8 cellular contexts compared by ENCODE assay signal in genomic region chr2:111872806-111873205, GRCh38. TPM values are rescaled to one million over a fixed set of nuclear protein-coding genes. Genes with fewer than 3 reads are reported as not detected.
DNase-seq lines count a peak whose midpoint lies in the region; ATAC-seq, FAIRE-seq and TF ChIP-seq lines count a peak whose summit lies in the region.
"Not testable (repeated sequence)": the region's sequence is repeated elsewhere in the genome, so short reads cannot be mapped to it uniquely, and the experiment has no call there.
"Had no signal": no experiment of that assay in that cellular context is flagged by ENCODE, and none has a peak within 500 bp of the region (broad histone marks: within the 10 kb centered on the region; RNA-seq: fewer than 3 reads in every experiment).

No MANE protein-coding gene starts in this region.

- not testable (repeated sequence) for H3K4me1 Mint-ChIP-seq in HFFc6 (ENCODE audit: low read depth); astrocyte (ENCODE audit: low read depth, unreplicated experiment)

- H3K27me3 ChIP-seq in astrocyte (ENCODE audit: insufficient read depth, low read length); pancreas: not testable (repeated sequence)

- not testable (repeated sequence) for H4K20me1 ChIP-seq in astrocyte (ENCODE audit: insufficient read depth, low read length)

- H3K36me3 ChIP-seq in astrocyte (ENCODE audit: insufficient read depth, low read length); pancreas: not testable (repeated sequence)

- intact Hi-C loops in pancreas (cut with DNase I): not testable (repeated sequence)

- H3K4me1 ChIP-seq in astrocyte (ENCODE audit: insufficient read depth, low read length); pancreas: not testable (repeated sequence)

- ATAC-seq in pancreas: not testable (repeated sequence)

- FAIRE-seq in D721Med (lab: Jason Lieb, UNC) (peak; percentile 86), astrocyte (lab: Jason Lieb, UNC) (peak; percentile 67), colon (lab: Jason Lieb, UNC) (peak; percentile 53), frontal cortex (lab: Jason Lieb, UNC) (peak; percentile 75), pancreas (lab: Jason Lieb, UNC) (peak; percentile 86)

- not testable (repeated sequence) for H3K4me2 ChIP-seq in astrocyte (ENCODE audit: low read length)

- H3K9me3 Mint-ChIP-seq in HFFc6; astrocyte (ENCODE audit: unreplicated experiment): not testable (repeated sequence)

- WGBS in pancreas, 2 donors: 96 to 98% methylated on average over 2 of the region's 2 CpGs

- not testable (repeated sequence) for H3K27ac ChIP-seq in astrocyte (ENCODE audit: low read depth, low read length); pancreas

- not testable (repeated sequence) for H3K27me3 Mint-ChIP-seq in HFFc6 (ENCODE audit: insufficient read depth); astrocyte (ENCODE audit: low read depth, unreplicated experiment)

- not testable (repeated sequence) for DNase-seq in D721Med (ENCODE audit: insufficient read length, low spot score); astrocyte (ENCODE audit: low read depth); frontal cortex (ENCODE audit: low spot score in 2 of 2); pancreas
- DNase-seq in ELR (ENCODE audit: low read depth) (peak; percentile 75), HFFc6 (peak; percentile 22)

- not testable (repeated sequence) for H3K4me3 Mint-ChIP-seq in HFFc6; astrocyte (ENCODE audit: unreplicated experiment)

- H3K9ac ChIP-seq in astrocyte (ENCODE audit: low read length): not testable (repeated sequence)

- not testable (repeated sequence) for H3K27ac Mint-ChIP-seq in HFFc6; astrocyte (ENCODE audit: unreplicated experiment)

- peaks cover 18% of the 10 kb centered on the region for H3K36me3 Mint-ChIP-seq in HFFc6 (ENCODE audit: low read depth)
- H3K36me3 Mint-ChIP-seq in astrocyte (ENCODE audit: low read depth, unreplicated experiment): not testable (repeated sequence)

- H2AFZ ChIP-seq in astrocyte (ENCODE audit: low read depth, low read length): not testable (repeated sequence)

- not testable (repeated sequence) for H3K79me2 ChIP-seq in astrocyte (ENCODE audit: insufficient read depth, low read length)

- not testable (repeated sequence) for TF ChIP-seq CTCF in D721Med (IDR thresholded peaks at IDR 0.05; ENCODE audit: insufficient read depth, missing control alignments); HFFc6 (IDR thresholded peaks at IDR 0.05); astrocyte (IDR thresholded peaks at IDR 0.05; ENCODE audit: insufficient read depth, low read depth, low read length); pancreas (IDR thresholded peaks at IDR 0.05)

- H3K9me3 ChIP-seq in astrocyte (ENCODE audit: insufficient read depth, low read depth, low read length); pancreas: not testable (repeated sequence)

- not testable (repeated sequence) for H3K4me3 ChIP-seq in astrocyte (ENCODE audit: insufficient read depth, low read depth, low read length); pancreas

RNA-seq across cellular contexts. Expression of gene ANAPC1, which starts 11.2 kb away (rescaled TPM):
- 10 to 100 TPM; 30.6 to 42.8 (median 38.0) TPM for total RNA-seq in HFFc6 (2021; fragmentation: NEBNext Ultra II Directional; extraction: Animal tissue kit (Norgen Biotek cat#: 25700))
- total RNA-seq in astrocyte (40.0 and 40.7 TPM in 2 replicates), frontal cortex (56.3 TPM), pancreas (10 to 100 TPM; 11.7 to 22.4 (median 15.8) TPM)
- 1 to 10 TPM; 5.7 to 6.3 TPM for polyA plus RNA-seq in pancreas

RNA-seq across cellular contexts. Expression of gene MERTK, which starts 25.6 kb away (rescaled TPM):
- total RNA-seq in HFFc6 (2021; fragmentation: NEBNext Ultra II Directional; extraction: Animal tissue kit (Norgen Biotek cat#: 25700)): not detected
- total RNA-seq in astrocyte (5.1 and 6.5 TPM in 2 replicates), frontal cortex (2.4 TPM), pancreas (10 to 100 TPM in 1 of 6 donors, 1 to 10 TPM in 5; 4.5 to 13.9 (median 6.4) TPM)
- polyA plus RNA-seq in pancreas: 1 to 10 TPM; 2.8 to 3.5 TPM
- polyA plus RNA-seq: GM23248 had no signal
